ENCODE assay signal across 8 cellular contexts in the genomic region with DNA sequence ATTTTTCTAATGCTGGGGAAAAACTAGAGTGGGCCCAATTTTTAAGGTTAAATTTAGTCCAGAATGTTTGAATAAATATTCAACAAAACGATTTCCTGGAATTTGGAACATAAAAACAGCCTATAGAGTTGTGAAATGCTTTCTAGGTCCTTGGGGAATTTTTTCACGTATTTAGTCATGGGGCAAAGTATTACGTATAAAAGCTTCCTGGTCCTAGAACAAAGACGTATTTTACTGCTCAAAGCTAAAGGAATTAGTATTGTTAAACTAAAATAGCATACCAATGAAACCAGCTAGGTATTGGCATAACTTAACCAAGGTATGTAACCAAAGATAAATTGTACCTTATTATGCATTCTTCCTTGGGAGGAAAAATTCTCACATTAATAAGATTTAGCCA. TPM values are rescaled to one million over a fixed set of nuclear protein-coding genes. Genes with fewer than 3 reads are reported as not detected.
DNase-seq lines count a peak whose midpoint lies in the region; ATAC-seq, FAIRE-seq and TF ChIP-seq lines count a peak whose summit lies in the region.

No MANE protein-coding gene starts in this region.

- H3K36me3 ChIP-seq in keratinocyte (ENCODE audit: control insufficient read depth in 2 of 2, extremely low read depth in 1 of 2, insufficient read depth in 2 of 2, low read length in 2 of 2): no peaks in the 10 kb centered on the region
- H3K36me3 ChIP-seq in testis (ENCODE audit: low read depth, missing control alignments): no peaks in the 10 kb centered on the region

- TF ChIP-seq CTCF in keratinocyte (optimal IDR thresholded peaks at IDR 0.05 in 1 of 3, IDR thresholded peaks at IDR 0.05 in 1 of 3, conservative IDR thresholded peaks at IDR 0.05 in 1 of 3; ENCODE audit: extremely low read depth in 1 of 3, insufficient read depth in 2 of 3, low read length in 3 of 3) (no peak), testis (IDR thresholded peaks at IDR 0.05) (no peak)

- peaks cover 33% of the 10 kb centered on the region for H3K27me3 Mint-ChIP-seq in activated CD4-positive, alpha-beta T cell treated with anti-CD3 and anti-CD28 coated beads, Interleukin-2, amount 10 ng/mL, durations not matched to agents 7 days and 5 days
- H3K27me3 Mint-ChIP-seq in activated naive CD8-positive, alpha-beta T cell treated with anti-CD3 and anti-CD28 coated beads, Interleukin-2, amount 10 ng/mL, durations not matched to agents 7 days and 5 days: peaks cover 47% of the 10 kb centered on the region

- POLR2A ChIA-PET in activated CD4-positive, alpha-beta T cell treated with anti-CD3 and anti-CD28 coated beads, Interleukin-2, amount 10 ng/mL, durations not matched to agents 7 days and 5 days (lab: Charles Lee): no interaction called here
- POLR2A ChIA-PET in activated naive CD8-positive, alpha-beta T cell treated with anti-CD3 and anti-CD28 coated beads, Interleukin-2, amount 10 ng/mL, durations not matched to agents 7 days and 5 days (lab: Charles Lee): no interaction called here

- CTCF ChIA-PET in activated CD4-positive, alpha-beta T cell treated with anti-CD3 and anti-CD28 coated beads, Interleukin-2, amount 10 ng/mL, durations not matched to agents 7 days and 5 days (lab: Charles Lee): no interaction called here

- H3K27ac ChIP-seq in keratinocyte (ENCODE audit: control insufficient read depth, insufficient read depth, low read length) (peak overlapping the region; percentile 72), testis (peak overlapping the region; percentile 92 to 93)

- no peak overlapping the region for H2AFZ ChIP-seq in keratinocyte (ENCODE audit: control insufficient read depth, low read length)

- H3K27me3 ChIP-seq in keratinocyte (ENCODE audit: control insufficient read depth, extremely low read depth, insufficient read depth, low read length): no peaks in the 10 kb centered on the region
- no peaks in the 10 kb centered on the region for H3K27me3 ChIP-seq in testis

- ATAC-seq in activated naive CD8-positive, alpha-beta T cell treated with anti-CD3 and anti-CD28 coated beads, Interleukin-2, amount 10 ng/mL, durations not matched to agents 7 days and 5 days (ENCODE audit: low read depth): no peak

- no peak overlapping the region for H3K27ac Mint-ChIP-seq in activated CD4-positive, alpha-beta T cell treated with anti-CD3 and anti-CD28 coated beads, Interleukin-2, amount 10 ng/mL, durations not matched to agents 7 days and 5 days
- no peak overlapping the region for H3K27ac Mint-ChIP-seq in activated naive CD8-positive, alpha-beta T cell treated with anti-CD3 and anti-CD28 coated beads, Interleukin-2, amount 10 ng/mL, durations not matched to agents 7 days and 5 days

- dilution Hi-C loops in keratinocyte (cut with MboI; ENCODE audit: extremely low pct_ligation_motif_present, low sequenced_read_pairs): no loop called here

- H3K9me1 ChIP-seq in keratinocyte (ENCODE audit: control insufficient read depth, extremely low read depth, insufficient read depth, low read length): no peaks in the 10 kb centered on the region

- H3K4me2 ChIP-seq in keratinocyte (ENCODE audit: control insufficient read depth, extremely low read depth, insufficient read depth, low read depth, low read length): peak overlapping the region; percentile 68

- DNase-seq in activated CD4-positive, alpha-beta T cell treated with anti-CD3 and anti-CD28 coated beads, Interleukin-2, amount 10 ng/mL, durations not matched to agents 7 days and 5 days: no peak
- no peak for DNase-seq in activated CD4-positive, alpha-beta T cell treated with anti-CD3 and anti-CD28 coated beads for 48 hours
- DNase-seq in activated naive CD8-positive, alpha-beta T cell treated with anti-CD3 and anti-CD28 coated beads, Interleukin-2, amount 10 ng/mL, durations not matched to agents 7 days and 5 days: no peak
- DNase-seq in keratinocyte (ENCODE audit: low read depth, low spot score) (no peak), testis (no peak), inferior parietal cortex (ENCODE audit: extremely low spot score) (no peak), NCI-H1436 treated with DMSO at 0.1 percent for 48 hours (lab: John Stamatoyannopoulos, UW) (no peak)
- DNase-seq in activated CD4-positive, CD25-positive, alpha-beta regulatory T cell treated with anti-CD3 and anti-CD28 coated beads, Interleukin-2, amount 50 U/mL, for 72 hours: no peak

- intact Hi-C loops in testis (cut with DNase I; ENCODE audit: low total_unique reads): no loop called here

- peaks cover 33% of the 10 kb centered on the region for H3K4me1 Mint-ChIP-seq in activated CD4-positive, alpha-beta T cell treated with anti-CD3 and anti-CD28 coated beads, Interleukin-2, amount 10 ng/mL, durations not matched to agents 7 days and 5 days
- H3K4me1 Mint-ChIP-seq in activated naive CD8-positive, alpha-beta T cell treated with anti-CD3 and anti-CD28 coated beads, Interleukin-2, amount 10 ng/mL, durations not matched to agents 7 days and 5 days: peaks cover 16% of the 10 kb centered on the region

- TF ChIP-seq POLR2A in testis (IDR thresholded peaks at IDR 0.05): no peak

- peaks cover 51% of the 10 kb centered on the region for H3K79me2 ChIP-seq in keratinocyte (ENCODE audit: control insufficient read depth, insufficient read depth, low read length)

- H3K4me3 Mint-ChIP-seq in activated CD4-positive, alpha-beta T cell treated with anti-CD3 and anti-CD28 coated beads, Interleukin-2, amount 10 ng/mL, durations not matched to agents 7 days and 5 days: peak overlapping the region; percentile 80
- peak overlapping the region; percentile 89 for H3K4me3 Mint-ChIP-seq in activated naive CD8-positive, alpha-beta T cell treated with anti-CD3 and anti-CD28 coated beads, Interleukin-2, amount 10 ng/mL, durations not matched to agents 7 days and 5 days

- peaks cover 12% of the 10 kb centered on the region for H3K36me3 Mint-ChIP-seq in activated CD4-positive, alpha-beta T cell treated with anti-CD3 and anti-CD28 coated beads, Interleukin-2, amount 10 ng/mL, durations not matched to agents 7 days and 5 days (ENCODE audit: low read depth)
- H3K36me3 Mint-ChIP-seq in activated naive CD8-positive, alpha-beta T cell treated with anti-CD3 and anti-CD28 coated beads, Interleukin-2, amount 10 ng/mL, durations not matched to agents 7 days and 5 days: peaks cover 8% of the 10 kb centered on the region

- FAIRE-seq in keratinocyte (lab: Jason Lieb, UNC): no peak

- H3K4me1 ChIP-seq in keratinocyte (ENCODE audit: control insufficient read depth, extremely low read depth, insufficient read depth, low read length) (peaks cover 26% of the 10 kb centered on the region), testis (peaks cover 19% of the 10 kb centered on the region)

- no peaks in the 10 kb centered on the region for H4K20me1 ChIP-seq in keratinocyte (ENCODE audit: control insufficient read depth, extremely low read depth, insufficient read depth, low read length)

- 30 to 38% methylated on average over 4 of the region's 4 CpGs for WGBS in testis, 2 donors

- H3K9me3 Mint-ChIP-seq in activated CD4-positive, alpha-beta T cell treated with anti-CD3 and anti-CD28 coated beads, Interleukin-2, amount 10 ng/mL, durations not matched to agents 7 days and 5 days: peaks cover 2% of the 10 kb centered on the region
- no peaks in the 10 kb centered on the region for H3K9me3 Mint-ChIP-seq in activated naive CD8-positive, alpha-beta T cell treated with anti-CD3 and anti-CD28 coated beads, Interleukin-2, amount 10 ng/mL, durations not matched to agents 7 days and 5 days

- H3K9me3 ChIP-seq in keratinocyte (ENCODE audit: control insufficient read depth, low read depth, low read length) (no peaks in the 10 kb centered on the region), testis (no peaks in the 10 kb centered on the region)

- H3K4me3 ChIP-seq in keratinocyte (ENCODE audit: control insufficient read depth in 2 of 3, extremely low read depth in 1 of 3, insufficient read depth in 2 of 3, low read depth in 1 of 3, low read length in 3 of 3): peak overlapping the region; percentile 53 to 73 (median 70)
- H3K4me3 ChIP-seq in testis: peak overlapping the region in 1 of 2 donors; percentile 90

- peak overlapping the region; percentile 84 for H3K9ac ChIP-seq in keratinocyte (ENCODE audit: control insufficient read depth, extremely low read depth, insufficient read depth, low read length)

RNA-seq across cellular contexts. Expression of gene SESTD1, which starts 1.6 kb away (rescaled TPM):
- 10 to 100 TPM; 19.8 to 21.8 TPM for total RNA-seq in activated CD4-positive, alpha-beta T cell treated with anti-CD3 and anti-CD28 coated beads, Interleukin-2, amount 10 ng/mL, durations not matched to agents 7 days and 5 days
- 10 to 100 TPM; 10.4 to 14.9 TPM for total RNA-seq in activated naive CD8-positive, alpha-beta T cell treated with anti-CD3 and anti-CD28 coated beads, Interleukin-2, amount 10 ng/mL, durations not matched to agents 7 days and 5 days
- polyA plus RNA-seq in keratinocyte (15.8 to 28.1 TPM (median 22.3 TPM) in 3 replicates), testis (ENCODE audit: insufficient read depth, low read depth, low replicate concordance) (94.5 TPM)
- 26.7 TPM for polyA plus RNA-seq in keratinocyte (2011; ENCODE audit: low read depth)
- polyA plus RNA-seq in keratinocyte (2011; cell fraction: cytosol; rRNA removed): 11.6 and 17.9 TPM in 2 replicates
- polyA plus RNA-seq in keratinocyte (2011; cell fraction: nucleus; rRNA removed): 20.0 and 22.8 TPM in 2 replicates
- polyA plus RNA-seq in keratinocyte (2012; ENCODE audit: low replicate concordance): 17.0 and 17.2 TPM in 2 replicates
- 9.5 to 45.1 TPM (median 15.4 TPM) in 3 replicates for polyA minus RNA-seq in keratinocyte
- polyA minus RNA-seq in keratinocyte (2011; cell fraction: cytosol; rRNA and poly(A)+ RNA removed): 11.7 TPM
- 15.9 and 29.7 TPM in 2 replicates for polyA minus RNA-seq in keratinocyte (2011; cell fraction: nucleus; rRNA and poly(A)+ RNA removed)
- total RNA-seq in testis: 10 to 100 TPM; 50.0 to 56.1 TPM
